22 cellular contexts compared by ENCODE assay signal in the genomic region with DNA sequence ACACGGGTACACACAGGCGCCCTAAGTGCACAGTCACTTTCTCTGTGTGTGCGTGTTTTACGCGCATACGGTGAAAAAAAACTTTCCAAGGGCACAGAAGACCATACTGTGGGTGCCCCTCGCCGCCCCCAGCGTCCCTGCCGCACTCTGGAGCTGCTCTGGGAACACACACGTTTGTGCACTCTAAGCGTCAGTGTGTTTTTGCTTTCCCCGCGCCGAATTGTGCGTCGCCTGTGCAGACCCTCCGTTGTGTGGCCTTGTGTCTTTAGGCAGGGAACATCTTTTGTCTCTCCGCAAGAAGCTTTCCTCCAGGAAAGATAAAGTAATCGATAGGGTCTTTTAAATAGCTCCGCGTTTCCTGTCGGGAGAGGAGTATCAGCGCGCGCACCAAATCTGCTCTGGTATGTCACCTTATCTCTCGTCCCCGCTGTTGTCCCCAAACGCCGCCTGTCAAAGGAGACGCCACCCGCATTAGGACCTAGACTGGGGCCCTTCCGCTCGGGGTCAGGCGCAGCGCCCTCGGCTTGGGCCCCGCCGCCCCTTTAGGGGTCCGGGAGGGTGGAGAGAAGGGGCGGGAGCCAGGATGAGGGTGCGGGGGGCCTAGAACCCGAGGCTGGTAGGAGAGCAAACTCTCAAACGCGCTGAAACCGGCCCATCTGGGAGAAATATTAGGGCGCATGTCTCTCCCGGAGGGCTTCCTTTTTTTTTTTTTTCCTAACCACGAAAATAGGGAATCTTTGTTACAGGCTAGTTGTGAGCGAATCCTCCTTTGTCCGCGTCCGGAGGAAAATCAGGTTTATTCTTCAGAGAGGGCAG. TPM values are rescaled to one million over a fixed set of nuclear protein-coding genes. Genes with fewer than 3 reads are reported as not detected.
A peak's percentile ranks its signal among the peaks of the same experiment; 100 is the strongest.
DNase-seq lines count a peak whose midpoint lies in the region; ATAC-seq, FAIRE-seq and TF ChIP-seq lines count a peak whose summit lies in the region.
"Had no signal": no experiment of that assay in that cellular context is flagged by ENCODE, and none has a peak within 500 bp of the region (broad histone marks: within the 10 kb centered on the region; RNA-seq: fewer than 3 reads in every experiment).

No MANE protein-coding gene starts in this region.

- no peak for DNase-seq in stimulated activated naive CD8-positive, alpha-beta T cell treated with anti-CD3 and anti-CD28 coated beads, Interleukin-15, Interleukin-2, amounts not matched to agents 100 U/mL and 50 U/mL, for 24 hours
- no peak for DNase-seq in endothelial cell of umbilical vein (ENCODE audit: low read depth, low spot score)
- DNase-seq in left kidney (ENCODE audit: low read depth, low spot score), result peak; percentile 49
- DNase-seq in type B pancreatic cell (ENCODE audit: extremely low spot score, unreplicated experiment), result no peak
- no peak for DNase-seq in NK-92 (lab: John Stamatoyannopoulos, UW; ENCODE audit: unreplicated experiment)
- no peak for DNase-seq in NCI-H748 (lab: John Stamatoyannopoulos, UW; ENCODE audit: unreplicated experiment)
- no peak for DNase-seq in CD8-positive, alpha-beta memory T cell
- DNase-seq: activated T-cell treated with anti-CD3 and anti-CD28 coated beads for 4 hours; body of pancreas; kidney; MV-4-11; NCI-H2029; NCI-H446 treated with DMSO at 0.1 percent for 48 hours; stimulated activated CD4-positive, alpha-beta T cell treated with anti-CD3 and anti-CD28 coated beads, Interleukin-4, amount 100 ng/mL, for 4 hours had no signal

- no peak overlapping the region for H3K4me2 ChIP-seq in endothelial cell of umbilical vein (ENCODE audit: insufficient read depth, low read length)

- H3K4me3 ChIP-seq in endothelial cell of umbilical vein (replicated peaks in 1 of 3; ENCODE audit: insufficient read depth in 1 of 3, low read depth in 1 of 3, low read length in 3 of 3), result no peak overlapping the region
- H3K4me3 ChIP-seq in CD8-positive, alpha-beta memory T cell (ENCODE audit: low read length), result no peak overlapping the region
- H3K4me3 ChIP-seq: body of pancreas, thoracic aorta had no signal

- no peak for TF ChIP-seq POLR2A in endothelial cell of umbilical vein (IDR thresholded peaks at IDR 0.05; ENCODE audit: low read depth, low read length)

- H3K36me3 Mint-ChIP-seq in stimulated activated naive CD8-positive, alpha-beta T cell treated with anti-CD3 and anti-CD28 coated beads, Interleukin-15, Interleukin-2, amounts not matched to agents 100 ng/mL and 50 ng/mL, for 24 hours (ENCODE audit: low read depth), result no peaks in the 10 kb centered on the region
- H3K36me3 Mint-ChIP-seq in type B pancreatic cell, result no peaks in the 10 kb centered on the region
- no peaks in the 10 kb centered on the region for H3K36me3 Mint-ChIP-seq in CD8-positive, alpha-beta memory T cell
- H3K36me3 Mint-ChIP-seq: activated naive CD4-positive, alpha-beta T cell treated with anti-CD3 and anti-CD28 coated beads, Interleukin-2, amount 50 U/mL, for 24 hours had no signal

- no peaks in the 10 kb centered on the region for H3K36me3 ChIP-seq in endothelial cell of umbilical vein (ENCODE audit: control insufficient read depth in 2 of 2, extremely low read depth in 1 of 2, insufficient read depth in 2 of 2, low read length in 2 of 2)
- no peaks in the 10 kb centered on the region for H3K36me3 ChIP-seq in CD8-positive, alpha-beta memory T cell (ENCODE audit: insufficient read depth, low read length)
- H3K36me3 ChIP-seq: thoracic aorta had no signal

- H3K9me1 ChIP-seq in endothelial cell of umbilical vein (replicated peaks; ENCODE audit: control insufficient read depth, extremely low read depth, insufficient read depth, low read length), result no peaks in the 10 kb centered on the region

- CTCF ChIA-PET in endothelial cell of umbilical vein (lab: Charles Lee), result interaction anchor here (0.5 kb wide), 1 partner anchor 1392 kb away, joined by 3 read pairs; no protein-coding TSS in a partner anchor
- CTCF ChIA-PET in CD8-positive, alpha-beta memory T cell (lab: Charles Lee), result no interaction called here

- BruUV-seq in endothelial cell of umbilical vein (replicated peaks; lab: Mats Ljungman, UMichigan), result no TSS peak

- H3K4me3 Mint-ChIP-seq in stimulated activated naive CD8-positive, alpha-beta T cell treated with anti-CD3 and anti-CD28 coated beads, Interleukin-15, Interleukin-2, amounts not matched to agents 100 ng/mL and 50 ng/mL, for 24 hours, result peak overlapping the region; percentile 51
- H3K4me3 Mint-ChIP-seq in type B pancreatic cell, result peak overlapping the region; percentile 57
- H3K4me3 Mint-ChIP-seq in CD8-positive, alpha-beta memory T cell, result peak overlapping the region in 1 of 7 donors; percentile 12
- H3K4me3 Mint-ChIP-seq: activated naive CD4-positive, alpha-beta T cell treated with anti-CD3 and anti-CD28 coated beads, Interleukin-2, amount 50 U/mL, for 24 hours had no signal

- H3K27me3 ChIP-seq in endothelial cell of umbilical vein (ENCODE audit: control insufficient read depth in 2 of 2, insufficient read depth in 2 of 2, low read length in 2 of 2), result peaks cover 76 to 98% of the 10 kb centered on the region in 2 experiments
- H3K27me3 ChIP-seq in CD8-positive, alpha-beta memory T cell (ENCODE audit: insufficient read depth, low read length, poor library complexity, severe bottlenecking), result peaks cover 42% of the 10 kb centered on the region

- H3K27me3 Mint-ChIP-seq in stimulated activated naive CD8-positive, alpha-beta T cell treated with anti-CD3 and anti-CD28 coated beads, Interleukin-15, Interleukin-2, amounts not matched to agents 100 ng/mL and 50 ng/mL, for 24 hours, result peaks cover 90% of the 10 kb centered on the region
- H3K27me3 Mint-ChIP-seq in type B pancreatic cell, result peaks cover 98% of the 10 kb centered on the region
- H3K27me3 Mint-ChIP-seq in CD8-positive, alpha-beta memory T cell, result peaks cover 58 to 88% of the 10 kb centered on the region in 2 donors

- no peaks in the 10 kb centered on the region for H3K9me3 ChIP-seq in endothelial cell of umbilical vein (replicated peaks; ENCODE audit: control insufficient read depth, insufficient read depth, low read length)
- H3K9me3 ChIP-seq in CD8-positive, alpha-beta memory T cell (ENCODE audit: low read length), result no peaks in the 10 kb centered on the region
- H3K9me3 ChIP-seq: body of pancreas, thoracic aorta had no signal

- intact Hi-C loops in endothelial cell of umbilical vein (cut with micrococcal nuclease), result no loop called here

- no peaks in the 10 kb centered on the region for H3K79me2 ChIP-seq in endothelial cell of umbilical vein (ENCODE audit: control insufficient read depth, insufficient read depth, low read length)

- H3K4me1 ChIP-seq in endothelial cell of umbilical vein (ENCODE audit: control insufficient read depth, extremely low read depth, insufficient read depth, low read length), result no peaks in the 10 kb centered on the region
- no peaks in the 10 kb centered on the region for H3K4me1 ChIP-seq in CD8-positive, alpha-beta memory T cell (ENCODE audit: insufficient read depth, low read length)

- H3K27ac Mint-ChIP-seq in stimulated activated naive CD8-positive, alpha-beta T cell treated with anti-CD3 and anti-CD28 coated beads, Interleukin-15, Interleukin-2, amounts not matched to agents 100 ng/mL and 50 ng/mL, for 24 hours, result no peak overlapping the region
- no peak overlapping the region for H3K27ac Mint-ChIP-seq in type B pancreatic cell
- peak overlapping the region in 1 of 8 donors; percentile 87 for H3K27ac Mint-ChIP-seq in CD8-positive, alpha-beta memory T cell
- H3K27ac Mint-ChIP-seq: activated naive CD4-positive, alpha-beta T cell treated with anti-CD3 and anti-CD28 coated beads, Interleukin-2, amount 50 U/mL, for 24 hours had no signal

- POLR2A ChIA-PET in endothelial cell of umbilical vein (lab: Charles Lee), result no interaction called here
- POLR2A ChIA-PET in CD8-positive, alpha-beta memory T cell (lab: Charles Lee), result no interaction called here

- no peaks in the 10 kb centered on the region for H3K9me3 Mint-ChIP-seq in stimulated activated naive CD8-positive, alpha-beta T cell treated with anti-CD3 and anti-CD28 coated beads, Interleukin-15, Interleukin-2, amounts not matched to agents 100 ng/mL and 50 ng/mL, for 24 hours
- no peaks in the 10 kb centered on the region for H3K9me3 Mint-ChIP-seq in type B pancreatic cell
- no peaks in the 10 kb centered on the region for H3K9me3 Mint-ChIP-seq in CD8-positive, alpha-beta memory T cell
- H3K9me3 Mint-ChIP-seq: activated naive CD4-positive, alpha-beta T cell treated with anti-CD3 and anti-CD28 coated beads, Interleukin-2, amount 50 U/mL, for 24 hours; T-helper 2 cell treated with Interferon-gamma antibody and Interleukin-4, amounts not matched to agents 5 μg/mL and 100 μg/mL, for 36 hours had no signal

- H2AFZ ChIP-seq in endothelial cell of umbilical vein (ENCODE audit: low read depth, low read length), result no peak overlapping the region

- no peak for FAIRE-seq in endothelial cell of umbilical vein (lab: Jason Lieb, UNC)
- FAIRE-seq: kidney had no signal

- H3K4me1 Mint-ChIP-seq in stimulated activated naive CD8-positive, alpha-beta T cell treated with anti-CD3 and anti-CD28 coated beads, Interleukin-15, Interleukin-2, amounts not matched to agents 100 ng/mL and 50 ng/mL, for 24 hours (ENCODE audit: low read depth), result peaks cover 18% of the 10 kb centered on the region
- H3K4me1 Mint-ChIP-seq in type B pancreatic cell (ENCODE audit: unreplicated experiment), result peaks cover 20% of the 10 kb centered on the region
- peaks cover 10 to 21% (median 16%) of the 10 kb centered on the region in 3 donors for H3K4me1 Mint-ChIP-seq in CD8-positive, alpha-beta memory T cell

- H4K20me1 ChIP-seq in endothelial cell of umbilical vein (replicated peaks; ENCODE audit: control insufficient read depth, extremely low read depth, insufficient read depth, low read length), result no peaks in the 10 kb centered on the region

- no peak overlapping the region for H3K27ac ChIP-seq in endothelial cell of umbilical vein (ENCODE audit: insufficient read depth, low read depth, low read length)
- H3K27ac ChIP-seq in CD8-positive, alpha-beta memory T cell (ENCODE audit: low read depth, low read length), result no peak overlapping the region
- H3K27ac ChIP-seq: body of pancreas, thoracic aorta had no signal

- no peak overlapping the region for H3K9ac ChIP-seq in endothelial cell of umbilical vein (replicated peaks; ENCODE audit: extremely low read depth, insufficient read depth, low read length)

- TF ChIP-seq CTCF in endothelial cell of umbilical vein (IDR thresholded peaks at IDR 0.05; ENCODE audit: extremely low read depth in 1 of 2, insufficient read depth in 1 of 2, low read depth in 1 of 2, low read length in 2 of 2) (no peak), type B pancreatic cell (conservative IDR thresholded peaks at IDR 0.05) (no peak)

- dilution Hi-C loops in endothelial cell of umbilical vein (cut with MboI; ENCODE audit: extremely low pct_ligation_motif_present, low sequenced_read_pairs), result no loop called here

- no peak for ATAC-seq in stimulated activated naive CD8-positive, alpha-beta T cell treated with anti-CD3 and anti-CD28 coated beads, Interleukin-15, Interleukin-2, amounts not matched to agents 100 U/mL and 50 U/mL, for 24 hours
- ATAC-seq: body of pancreas, esophagus mucosa had no signal

RNA-seq across cellular contexts. Expression of gene NKX2-5, which starts 10.5 kb away (rescaled TPM):
- not detected in 2 replicates for total RNA-seq in endothelial cell of umbilical vein
- 0.29 TPM in 1 of 2 replicates, not detected in the other for polyA plus RNA-seq in endothelial cell of umbilical vein
- polyA plus RNA-seq in endothelial cell of umbilical vein (2011; cell fraction: cytosol; rRNA removed), result 0.04 TPM in 1 of 2 replicates, not detected in the other
- polyA plus RNA-seq in endothelial cell of umbilical vein (2011; cell fraction: nucleus; rRNA removed), result not detected in 2 replicates
- polyA plus RNA-seq in endothelial cell of umbilical vein (2012), result not detected in 2 replicates
- polyA minus RNA-seq in endothelial cell of umbilical vein, result not detected in 2 replicates
- not detected for polyA minus RNA-seq in endothelial cell of umbilical vein (2011; cell fraction: cytosol; rRNA and poly(A)+ RNA removed)
- polyA minus RNA-seq in endothelial cell of umbilical vein (2011; cell fraction: nucleus; rRNA and poly(A)+ RNA removed), result not detected in 2 replicates
- 1.00 and 3.2 TPM in 2 replicates for total RNA-seq in type B pancreatic cell (ENCODE audit: low replicate concordance)
- under 1 TPM in 1 of 2 experiments, not detected in 1; 0.22 TPM for total RNA-seq in CD8-positive, alpha-beta memory T cell
- not detected for polyA plus RNA-seq in CD8-positive, alpha-beta memory T cell
- total RNA-seq: body of pancreas, esophagus mucosa, G401, glomerular endothelial cell, kidney, mucosa of gallbladder, thoracic aorta had no signal
